1 cellular context compared by ENCODE assay signal in the genomic region with DNA sequence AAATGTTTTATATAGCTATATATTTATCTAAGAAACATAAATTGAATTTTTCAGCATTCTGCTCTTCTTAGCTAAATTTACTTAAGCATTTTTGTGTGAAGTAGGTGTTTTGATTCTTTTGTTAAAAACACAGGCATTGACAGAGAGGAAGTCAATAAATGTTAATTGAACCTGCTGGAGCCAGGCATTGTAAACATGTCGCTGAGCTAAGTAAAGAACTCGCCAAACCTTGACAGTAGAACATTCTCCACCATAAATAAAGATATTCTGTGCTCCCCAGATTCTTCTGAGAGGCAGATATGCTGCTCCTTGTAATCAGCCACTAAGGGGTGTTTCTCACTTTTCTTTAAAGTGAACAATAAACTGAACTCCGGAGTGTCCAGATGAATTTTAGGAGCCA.
TF ChIP-seq lines count a peak whose summit lies in the region.

No MANE protein-coding gene starts in this region.

TF ChIP-seq in SK-N-SH treated with all-trans-retinoic acid at 6 μM for 48 hours, 23 proteins besides CTCF, POLR2A, EP300 and RAD21 (continued from another document):
- no peak for TF ChIP-seq CSRNP3 (CRISPR knock-in tag; IDR thresholded peaks at IDR 0.05)
